37 cellular contexts compared by ENCODE assay signal in genomic region chr1:171712341-171712740, GRCh38. TPM values are rescaled to one million over a fixed set of nuclear protein-coding genes. Genes with fewer than 3 reads are reported as not detected.
"Had no signal": no experiment of that assay in that cellular context is flagged by ENCODE, and none has a peak within 500 bp of the region (broad histone marks: within the 10 kb centered on the region; RNA-seq: fewer than 3 reads in every experiment).

No MANE protein-coding gene starts in this region.

- FAIRE-seq: endometrium, endothelial cell of umbilical vein had no signal

- H3K27ac ChIP-seq: ascending aorta, breast epithelium, cardiac muscle cell, colonic mucosa, epithelial cell of prostate, esophagus squamous epithelium, heart right ventricle had no signal

- H3K36me3 Mint-ChIP-seq: activated naive CD8-positive, alpha-beta T cell treated with anti-CD3 and anti-CD28 coated beads for 36 hours had no signal

- H3K9me3 ChIP-seq: ascending aorta, breast epithelium, colonic mucosa, esophagus squamous epithelium, gastroesophageal sphincter, heart right ventricle had no signal

- H3K4me3 ChIP-seq: ascending aorta, breast epithelium, cardiac muscle cell, colonic mucosa, esophagus squamous epithelium, gastroesophageal sphincter, heart right ventricle had no signal

- H3K9me3 Mint-ChIP-seq: activated CD4-positive, alpha-beta memory T cell treated with anti-CD3 and anti-CD28 coated beads for 36 hours; activated CD4-positive, alpha-beta T cell treated with anti-CD3 and anti-CD28 coated beads, Interleukin-2, amount 10 ng/mL, durations not matched to agents 24 days and 14 days; activated naive CD8-positive, alpha-beta T cell treated with anti-CD3 and anti-CD28 coated beads for 36 hours; activated T-helper 1 cell treated with anti-CD3 and anti-CD28 coated beads, Interleukin-12 subunit alpha, Interleukin-12 subunit beta, Interleukin-2, Interleukin-4 antibody, amounts not matched to agents 30 ng/mL and 10 ng/mL and 1 ng/mL, durations not matched to agents 14 hours and 24 hours and 36 hours; brain; T-helper 2 cell treated with Interferon-gamma antibody and Interleukin-4, amounts not matched to agents 5 μg/mL and 100 μg/mL, for 36 hours had no signal

- H3K36me3 ChIP-seq: cardiac muscle cell, colonic mucosa had no signal

- ATAC-seq: activated CD4-positive, alpha-beta T cell treated with anti-CD3 and anti-CD28 coated beads for 36 hours; activated CD8-positive, alpha-beta memory T cell treated with anti-CD3 and anti-CD28 coated beads, Interleukin-2, amount 10 ng/mL, durations not matched to agents 7 days and 5 days; activated CD8-positive, alpha-beta T cell treated with anti-CD3 and anti-CD28 coated beads, Interleukin-2, amount 10 ng/mL, durations not matched to agents 7 days and 5 days; gastroesophageal sphincter; heart right ventricle; T-helper 17 cell had no signal

- H3K4me1 Mint-ChIP-seq: activated CD4-positive, alpha-beta T cell treated with anti-CD3 and anti-CD28 coated beads for 36 hours; activated CD8-positive, alpha-beta memory T cell treated with anti-CD3 and anti-CD28 coated beads, Interleukin-2, amount 10 ng/mL, durations not matched to agents 7 days and 5 days; activated naive CD8-positive, alpha-beta T cell treated with anti-CD3 and anti-CD28 coated beads for 36 hours; brain had no signal

- H3K4me3 Mint-ChIP-seq: activated CD4-positive, alpha-beta memory T cell treated with anti-CD3 and anti-CD28 coated beads for 36 hours; activated CD4-positive, alpha-beta T cell treated with anti-CD3 and anti-CD28 coated beads for 36 hours; activated CD4-positive, alpha-beta T cell treated with anti-CD3 and anti-CD28 coated beads, Interleukin-2, amount 10 ng/mL, durations not matched to agents 24 days and 14 days; activated CD8-positive, alpha-beta memory T cell treated with anti-CD3 and anti-CD28 coated beads, Interleukin-2, amount 10 ng/mL, durations not matched to agents 7 days and 5 days; activated CD8-positive, alpha-beta T cell treated with anti-CD3 and anti-CD28 coated beads, Interleukin-2, amount 10 ng/mL, durations not matched to agents 7 days and 5 days; activated naive CD8-positive, alpha-beta T cell treated with anti-CD3 and anti-CD28 coated beads for 36 hours; activated T-helper 1 cell treated with anti-CD3 and anti-CD28 coated beads, Interleukin-12 subunit alpha, Interleukin-12 subunit beta, Interleukin-2, Interleukin-4 antibody, amounts not matched to agents 30 ng/mL and 10 ng/mL and 1 ng/mL, durations not matched to agents 14 hours and 24 hours and 36 hours; brain; T-helper 17 cell; T-helper 2 cell treated with Interferon-gamma antibody and Interleukin-4, amounts not matched to agents 5 μg/mL and 100 μg/mL, for 36 hours had no signal

- H3K27me3 Mint-ChIP-seq: activated CD4-positive, alpha-beta memory T cell treated with anti-CD3 and anti-CD28 coated beads for 36 hours; activated CD4-positive, alpha-beta T cell treated with anti-CD3 and anti-CD28 coated beads for 36 hours; activated CD4-positive, alpha-beta T cell treated with anti-CD3 and anti-CD28 coated beads, Interleukin-2, amount 10 ng/mL, durations not matched to agents 24 days and 14 days; activated CD8-positive, alpha-beta memory T cell treated with anti-CD3 and anti-CD28 coated beads, Interleukin-2, amount 10 ng/mL, durations not matched to agents 7 days and 5 days; activated naive CD8-positive, alpha-beta T cell treated with anti-CD3 and anti-CD28 coated beads for 36 hours; brain; T-helper 17 cell had no signal

- DNase-seq: activated CD4-positive, alpha-beta memory T cell treated with anti-CD3 and anti-CD28 coated beads for 36 hours; activated CD4-positive, alpha-beta T cell treated with anti-CD3 and anti-CD28 coated beads for 36 hours; activated CD4-positive, alpha-beta T cell treated with anti-CD3 and anti-CD28 coated beads, Interleukin-2, amount 10 ng/mL, durations not matched to agents 24 days and 14 days; activated CD4-positive, CD25-positive, alpha-beta regulatory T cell; activated CD4-positive, CD25-positive, alpha-beta regulatory T cell treated with anti-CD3 and anti-CD28 coated beads, Interleukin-2, amount 50 U/mL, for 72 hours; activated CD8-positive, alpha-beta memory T cell treated with anti-CD3 and anti-CD28 coated beads, Interleukin-2, amount 10 ng/mL, durations not matched to agents 7 days and 5 days; activated CD8-positive, alpha-beta memory T cell treated with anti-CD3 and anti-CD28 coated beads, Interleukin-2, amount 50 U/mL, for 4 hours; activated CD8-positive, alpha-beta T cell treated with anti-CD3 and anti-CD28 coated beads, Interleukin-2, amount 10 ng/mL, durations not matched to agents 7 days and 5 days; activated gamma-delta T cell; activated naive CD4-positive, alpha-beta T cell treated with anti-CD3 and anti-CD28 coated beads, Interleukin-2, amount 50 U/mL, for 16 hours; activated naive CD4-positive, alpha-beta T cell treated with Interleukin-2 at 50 U/mL for 16 hours; activated naive CD8-positive, alpha-beta T cell treated with anti-CD3 and anti-CD28 coated beads for 36 hours; activated T-cell treated with anti-CD3 and anti-CD28 coated beads, Interleukin-2, amount 50 U/mL, for 1 hour; activated T-cell treated with anti-CD3 and anti-CD28 coated beads, Interleukin-2, amount 50 U/mL, for 48 hours; central memory CD4-positive, alpha-beta T cell; cerebellar nuclear complex; colonic mucosa; effector CD8-positive, alpha-beta T cell; esophagus squamous epithelium; foreskin melanocyte; heart right ventricle; T-helper 1 cell; T-helper 17 cell; T1000 had no signal

- H3K4me1 ChIP-seq: ascending aorta, breast epithelium, colonic mucosa had no signal

- H3K27ac Mint-ChIP-seq: activated CD4-positive, alpha-beta memory T cell treated with anti-CD3 and anti-CD28 coated beads for 36 hours; activated CD4-positive, alpha-beta T cell treated with anti-CD3 and anti-CD28 coated beads for 36 hours; activated CD4-positive, alpha-beta T cell treated with anti-CD3 and anti-CD28 coated beads, Interleukin-2, amount 10 ng/mL, durations not matched to agents 24 days and 14 days; activated CD8-positive, alpha-beta memory T cell treated with anti-CD3 and anti-CD28 coated beads, Interleukin-2, amount 10 ng/mL, durations not matched to agents 7 days and 5 days; activated CD8-positive, alpha-beta T cell treated with anti-CD3 and anti-CD28 coated beads, Interleukin-2, amount 10 ng/mL, durations not matched to agents 7 days and 5 days; activated naive CD8-positive, alpha-beta T cell treated with anti-CD3 and anti-CD28 coated beads for 36 hours; activated T-helper 1 cell treated with anti-CD3 and anti-CD28 coated beads, Interleukin-12 subunit alpha, Interleukin-12 subunit beta, Interleukin-2, Interleukin-4 antibody, amounts not matched to agents 30 ng/mL and 10 ng/mL and 1 ng/mL, durations not matched to agents 14 hours and 24 hours and 36 hours; brain; T-helper 17 cell; T-helper 2 cell treated with Interferon-gamma antibody and Interleukin-4, amounts not matched to agents 5 μg/mL and 100 μg/mL, for 36 hours had no signal

- H3K27me3 ChIP-seq: ascending aorta, breast epithelium, cardiac muscle cell, colonic mucosa, esophagus squamous epithelium, gastroesophageal sphincter, heart right ventricle had no signal

RNA-seq across cellular contexts. Expression of gene MYOC, which starts 59.9 kb away (rescaled TPM):
- total RNA-seq: activated CD4-positive, alpha-beta memory T cell treated with anti-CD3 and anti-CD28 coated beads for 36 hours; activated CD4-positive, alpha-beta T cell treated with anti-CD3 and anti-CD28 coated beads for 36 hours; activated CD4-positive, alpha-beta T cell treated with anti-CD3 and anti-CD28 coated beads, Interleukin-2, amount 10 ng/mL, durations not matched to agents 24 days and 14 days; activated CD8-positive, alpha-beta memory T cell treated with anti-CD3 and anti-CD28 coated beads for 36 hours; activated CD8-positive, alpha-beta memory T cell treated with anti-CD3 and anti-CD28 coated beads, Interleukin-2, amount 10 ng/mL, durations not matched to agents 7 days and 5 days; activated CD8-positive, alpha-beta T cell treated with anti-CD3 and anti-CD28 coated beads, Interleukin-2, amount 10 ng/mL, durations not matched to agents 7 days and 5 days; activated naive CD8-positive, alpha-beta T cell treated with anti-CD3 and anti-CD28 coated beads for 36 hours; activated T-helper 1 cell treated with anti-CD3 and anti-CD28 coated beads, Interleukin-12 subunit alpha, Interleukin-12 subunit beta, Interleukin-2, Interleukin-4 antibody, amounts not matched to agents 30 ng/mL and 10 ng/mL and 1 ng/mL, durations not matched to agents 14 hours and 24 hours and 36 hours; dermis microvascular lymphatic vessel endothelial cell; endothelial cell of umbilical vein; fibroblast of villous mesenchyme; T-helper 17 cell had no signal
